Comparison of ENCODE assay signal across 8 cellular contexts in the genomic region with DNA sequence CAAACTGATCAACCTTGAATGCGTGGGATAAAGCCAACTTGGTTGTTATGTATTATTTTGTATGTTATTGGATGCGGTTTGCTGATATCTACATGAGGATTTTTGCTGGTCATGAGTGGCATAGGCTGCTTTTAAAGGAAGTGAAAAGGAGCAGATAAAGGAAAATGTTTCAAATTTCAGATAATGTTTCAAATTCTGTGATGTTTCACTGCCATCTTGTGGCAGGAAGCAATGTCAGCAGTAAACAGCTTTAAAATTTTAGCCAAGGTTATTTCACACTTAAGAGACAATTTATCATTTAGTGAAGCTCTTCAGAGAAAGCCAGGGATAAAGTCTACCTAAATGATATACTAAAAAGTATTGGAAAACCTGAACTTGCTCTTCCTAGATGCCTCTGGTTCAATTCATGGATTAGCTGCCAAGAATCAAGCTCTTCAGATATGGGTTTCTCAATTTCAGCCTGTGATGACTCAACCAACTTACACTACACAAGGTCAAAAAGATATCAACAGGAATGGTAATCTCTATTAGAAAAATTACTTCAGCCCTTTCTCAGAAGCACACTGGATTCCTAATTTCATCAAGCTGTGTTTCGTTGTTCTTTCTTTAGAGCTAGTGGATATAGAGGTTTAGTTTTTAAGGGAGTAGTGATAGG.
A peak's percentile ranks its signal among the peaks of the same experiment; 100 is the strongest.
DNase-seq lines count a peak whose midpoint lies in the region; ATAC-seq and TF ChIP-seq lines count a peak whose summit lies in the region.

No MANE protein-coding gene starts in this region.

- no peaks in the 10 kb centered on the region for H3K27me3 Mint-ChIP-seq in activated T-helper 2 cell treated with anti-CD3 and anti-CD28 coated beads, Interferon-gamma antibody, Interleukin-2, Interleukin-4, amounts not matched to agents 10 μg/mL and 5 μg/mL and 100 μg/mL, durations not matched to agents 14 hours and 24 hours and 36 hours (ENCODE audit: low read depth)

- H3K36me3 Mint-ChIP-seq in activated T-helper 2 cell treated with anti-CD3 and anti-CD28 coated beads, Interferon-gamma antibody, Interleukin-2, Interleukin-4, amounts not matched to agents 10 μg/mL and 5 μg/mL and 100 μg/mL, durations not matched to agents 14 hours and 24 hours and 36 hours (ENCODE audit: low read depth): peaks cover 64% of the 10 kb centered on the region

- peaks cover 20 to 81% (median 37%) of the 10 kb centered on the region in 4 donors for H3K36me3 ChIP-seq in upper lobe of left lung

- 63 to 79% methylated on average over 3 of the region's 3 CpGs for WGBS in upper lobe of left lung, 2 donors

- TF ChIP-seq EP300 in upper lobe of left lung (IDR thresholded peaks at IDR 0.05): no peak

- no peaks in the 10 kb centered on the region for H3K27me3 ChIP-seq in upper lobe of left lung

- no peaks in the 10 kb centered on the region for H3K4me1 ChIP-seq in upper lobe of left lung

- H3K9me3 Mint-ChIP-seq in activated T-helper 2 cell treated with anti-CD3 and anti-CD28 coated beads, Interferon-gamma antibody, Interleukin-2, Interleukin-4, amounts not matched to agents 10 μg/mL and 5 μg/mL and 100 μg/mL, durations not matched to agents 14 hours and 24 hours and 36 hours: no peaks in the 10 kb centered on the region

- H3K4me1 Mint-ChIP-seq in activated T-helper 2 cell treated with anti-CD3 and anti-CD28 coated beads, Interferon-gamma antibody, Interleukin-2, Interleukin-4, amounts not matched to agents 10 μg/mL and 5 μg/mL and 100 μg/mL, durations not matched to agents 14 hours and 24 hours and 36 hours (ENCODE audit: low read depth): peaks cover 7% of the 10 kb centered on the region

- intact Hi-C loops in activated T-helper 2 cell treated with anti-CD3 and anti-CD28 coated beads, Interferon-gamma antibody, Interleukin-2, Interleukin-4, amounts not matched to agents 10 μg/mL and 5 μg/mL and 100 μg/mL, durations not matched to agents 14 hours and 24 hours and 36 hours (cut with micrococcal nuclease): no loop called here

- H3K27ac Mint-ChIP-seq in activated T-helper 2 cell treated with anti-CD3 and anti-CD28 coated beads, Interferon-gamma antibody, Interleukin-2, Interleukin-4, amounts not matched to agents 10 μg/mL and 5 μg/mL and 100 μg/mL, durations not matched to agents 14 hours and 24 hours and 36 hours: peak overlapping the region; percentile 2

- no peak overlapping the region for H3K4me3 Mint-ChIP-seq in activated T-helper 2 cell treated with anti-CD3 and anti-CD28 coated beads, Interferon-gamma antibody, Interleukin-2, Interleukin-4, amounts not matched to agents 10 μg/mL and 5 μg/mL and 100 μg/mL, durations not matched to agents 14 hours and 24 hours and 36 hours (ENCODE audit: low read depth)

- ATAC-seq in upper lobe of left lung (ENCODE audit: low FRiP score in 2 of 2): peak in 1 of 2 donors; percentile 50
- no peak for ATAC-seq in GM18505 (IDR thresholded peaks at IDR 0.05; ENCODE audit: unreplicated experiment)

- TF ChIP-seq POLR2A in upper lobe of left lung (IDR thresholded peaks at IDR 0.05) (no peak), GM18505 (IDR thresholded peaks at IDR 0.05; ENCODE audit: borderline replicate concordance, extremely low read depth, insufficient read depth, insufficient read length) (no peak)

- DNase-seq in CD1c-positive myeloid dendritic cell (ENCODE audit: extremely low spot score) (peak; percentile 7), HT1080 (ENCODE audit: low read depth) (peak; percentile 13), iPS-NIHi11 (ENCODE audit: low spot score) (peak; percentile 21), upper lobe of left lung (no peak), RPMI8226 (no peak), DMS 273 treated with DMSO at 0.1 percent for 48 hours (lab: John Stamatoyannopoulos, UW) (no peak)
- DNase-seq in activated T-helper 2 cell treated with anti-CD3 and anti-CD28 coated beads, Interferon-gamma antibody, Interleukin-2, Interleukin-4, amounts not matched to agents 10 μg/mL and 5 μg/mL and 100 μg/mL, durations not matched to agents 14 hours and 24 hours and 36 hours (ENCODE audit: low spot score): no peak

- H3K4me3 ChIP-seq in upper lobe of left lung: no peak overlapping the region

- TF ChIP-seq CTCF in upper lobe of left lung (IDR thresholded peaks at IDR 0.05): peak; percentile 13 to 53 (median 36)

- H3K27ac ChIP-seq in upper lobe of left lung: no peak overlapping the region

- H3K9me3 ChIP-seq in upper lobe of left lung: no peaks in the 10 kb centered on the region

Comparison
In these comparisons a context has a peak if more than half of its experiments do, and no peak if none do; other contexts are left out.
1. DNase-seq: peak in CD1c-positive myeloid dendritic cell (single experiment), HT1080 (single experiment) and iPS-NIHi11 (single experiment); none in activated T-helper 2 cell treated with anti-CD3 and anti-CD28 coated beads, Interferon-gamma antibody, Interleukin-2, Interleukin-4, amounts not matched to agents 10 μg/mL and 5 μg/mL and 100 μg/mL, durations not matched to agents 14 hours and 24 hours and 36 hours (single experiment), upper lobe of left lung (0 of 2), RPMI8226 (single experiment) and DMS 273 treated with DMSO at 0.1 percent for 48 hours (single experiment).